In the genomic region with DNA sequence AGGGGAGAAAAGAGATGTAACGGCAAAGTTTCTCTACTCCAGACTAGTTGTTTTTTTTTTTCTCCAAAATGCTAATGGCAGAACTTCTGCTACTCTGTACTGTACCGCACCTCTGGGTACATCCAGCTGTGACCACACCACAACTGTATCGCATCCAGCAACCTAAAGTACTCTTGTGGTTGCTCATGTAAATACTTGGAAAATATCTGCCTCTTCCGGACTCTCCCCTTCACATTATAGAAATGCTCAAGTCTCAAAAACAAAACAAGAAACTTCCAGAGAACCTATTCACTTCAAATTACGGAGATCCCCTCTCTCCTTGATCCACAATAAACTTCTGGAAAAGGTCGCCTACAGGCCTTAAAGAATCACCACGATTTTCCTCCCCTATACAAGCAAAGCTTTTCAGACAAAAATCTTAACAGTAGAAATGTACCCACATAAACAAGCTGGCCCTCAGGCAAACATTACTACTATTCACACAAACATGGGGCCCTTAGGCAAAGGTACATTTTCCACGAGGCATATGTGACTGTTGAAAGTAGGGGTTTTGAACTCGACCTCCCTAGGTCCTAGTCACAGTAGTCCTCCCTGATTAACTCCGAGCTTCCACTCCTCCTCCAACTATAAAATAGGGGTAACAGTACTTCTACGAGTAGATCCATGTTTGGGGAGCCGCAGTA, we compare ENCODE assay signal across 8 cellular contexts.
DNase-seq lines count a peak whose midpoint lies in the region; ATAC-seq and TF ChIP-seq lines count a peak whose summit lies in the region.

No MANE protein-coding gene starts in this region.

- TF ChIP-seq CTCF in right atrium auricular region (IDR thresholded peaks at IDR 0.05) = no peak
- TF ChIP-seq CTCF in mammary epithelial cell (conservative IDR thresholded peaks at IDR 0.05 in 1 of 2, IDR thresholded peaks at IDR 0.05 in 1 of 2; ENCODE audit: extremely low read depth in 1 of 2, insufficient read depth in 1 of 2, low read depth in 1 of 2, low read length in 2 of 2) = no peak
- TF ChIP-seq CTCF in GM13976 (IDR thresholded peaks at IDR 0.05; ENCODE audit: borderline replicate concordance, control extremely low read depth, extremely low read depth, insufficient read depth, missing control alignments) = no peak

- H3K79me2 ChIP-seq in mammary epithelial cell (ENCODE audit: insufficient read depth, low read length) = peaks cover 88% of the 10 kb centered on the region

- H3K27me3 ChIP-seq in right atrium auricular region = no peaks in the 10 kb centered on the region
- H3K27me3 ChIP-seq in mammary epithelial cell (ENCODE audit: insufficient read depth, low read length) = no peaks in the 10 kb centered on the region
- H3K27me3 ChIP-seq in mucosa of stomach (ENCODE audit: control insufficient read depth, insufficient read depth, low read length) = peaks cover 15% of the 10 kb centered on the region

- WGBS in mammary epithelial cell (ENCODE audit: low coverage, missing lambda C conversion rate) = 66% methylated on average over 12 of the region's 12 CpGs

- H3K36me3 ChIP-seq in right atrium auricular region (peaks cover 13% of the 10 kb centered on the region), mammary epithelial cell (ENCODE audit: insufficient read depth, low read length) (peaks cover 6% of the 10 kb centered on the region), mucosa of stomach (ENCODE audit: control insufficient read depth, insufficient read depth, low read length) (no peaks in the 10 kb centered on the region)

- dilution Hi-C loops in mammary epithelial cell (cut with HindIII; ENCODE audit: low sequenced_read_pairs) = no loop called here

- peak overlapping the region; percentile 90 to 98 for H3K27ac ChIP-seq in right atrium auricular region
- no peak overlapping the region for H3K27ac ChIP-seq in mammary epithelial cell (ENCODE audit: insufficient read depth, low read depth, low read length)

- H3K9me3 ChIP-seq in right atrium auricular region (no peaks in the 10 kb centered on the region), mammary epithelial cell (replicated peaks; ENCODE audit: insufficient read depth, low read length) (no peaks in the 10 kb centered on the region), mucosa of stomach (ENCODE audit: control insufficient read depth, low read length) (no peaks in the 10 kb centered on the region)

- H3K4me2 ChIP-seq in mammary epithelial cell (ENCODE audit: insufficient read depth, low read depth, low read length) = peak overlapping the region; percentile 92

- in situ Hi-C loops in mammary epithelial cell (cut with MboI; ENCODE audit: low sequenced_read_pairs in 2 of 2) = loop anchor here in 1 of 2 donors (25.0 kb wide), 1 partner anchor 183 kb away; no protein-coding TSS in a partner anchor
- in situ Hi-C loops in GM13976 (cut with MboI; ENCODE audit: low sequenced_read_pairs, unreplicated experiment) = no loop called here

- peaks cover 0 to 66% of the 10 kb centered on the region in 2 donors for H3K4me1 ChIP-seq in right atrium auricular region
- H3K4me1 ChIP-seq in mammary epithelial cell (ENCODE audit: insufficient read depth, low read length) = peaks cover 40% of the 10 kb centered on the region
- H3K4me1 ChIP-seq in mucosa of stomach (ENCODE audit: control insufficient read depth, insufficient read depth, low read length) = peaks cover 9% of the 10 kb centered on the region

- BruUV-seq in mammary epithelial cell (replicated peaks; lab: Mats Ljungman, UMichigan) = no TSS peak

- no peak for ATAC-seq in GM19328 (IDR thresholded peaks at IDR 0.05; ENCODE audit: unreplicated experiment)
- ATAC-seq in HG03378 (IDR thresholded peaks at IDR 0.05; ENCODE audit: unreplicated experiment) = no peak

- H4K20me1 ChIP-seq in mammary epithelial cell (ENCODE audit: insufficient read depth, low read length) = no peaks in the 10 kb centered on the region

- no peak overlapping the region for H2AFZ ChIP-seq in mammary epithelial cell (ENCODE audit: low read depth, low read length)

- intact Hi-C loops in cardiac septum (cut with DNase I) (loop anchor here (2.0 to 10.0 kb wide), 4 partner anchors 28 to 210 kb away; no protein-coding TSS in a partner anchor), mammary epithelial cell (cut with micrococcal nuclease) (no loop called here)

- H3K9ac ChIP-seq in mammary epithelial cell (ENCODE audit: insufficient read depth, low read length) (peak overlapping the region; percentile 40), mucosa of stomach (ENCODE audit: low read length) (peak overlapping the region; percentile 61)

- H3K4me3 ChIP-seq in right atrium auricular region = peak overlapping the region; percentile 34 to 91
- H3K4me3 ChIP-seq in mammary epithelial cell (replicated peaks in 1 of 3; ENCODE audit: insufficient read depth in 1 of 3, low read depth in 2 of 3, low read length in 3 of 3) = peak overlapping the region in 1 of 3 experiments; percentile 56
- peak overlapping the region; percentile 18 for H3K4me3 ChIP-seq in mucosa of stomach (ENCODE audit: low read length)

- CTCF ChIA-PET in mammary epithelial cell (lab: Charles Lee; ENCODE audit: low non-redundant PET) = interaction anchor here (0.7 kb wide), 1 partner anchor 32 kb away, joined by 5 read pairs; no protein-coding TSS in a partner anchor

- DNase-seq in right atrium auricular region (ENCODE audit: low spot score) (no peak), cardiac septum (ENCODE audit: low spot score) (no peak), mammary epithelial cell (no peak), GM13976 (ENCODE audit: low spot score) (no peak), NCI-H2171 treated with DMSO at 0.1 percent for 48 hours (lab: John Stamatoyannopoulos, UW) (no peak)
